1 cellular context compared by ENCODE assay signal in genomic region chr12:32561931-32562341, GRCh38.
TF ChIP-seq lines count a peak whose summit lies in the region.

No MANE protein-coding gene starts in this region.

TF ChIP-seq in IMR-90, 13 proteins besides CTCF, POLR2A, EP300 and RAD21 (continued from another document):
- no peak for TF ChIP-seq USF2 (IDR thresholded peaks at IDR 0.05; ENCODE audit: low read depth, low read length)
- TF ChIP-seq ELK1 (IDR thresholded peaks at IDR 0.05; ENCODE audit: borderline replicate concordance, low read depth, low read length) = no peak
- no peak for TF ChIP-seq CHD1 (IDR thresholded peaks at IDR 0.05; ENCODE audit: low read depth, low read length)
- TF ChIP-seq SMC3 (IDR thresholded peaks at IDR 0.05; ENCODE audit: low read depth, low read length) = no peak
- TF ChIP-seq RCOR1 (IDR thresholded peaks at IDR 0.05; ENCODE audit: insufficient replicate concordance, low read length) = no peak
- no peak for TF ChIP-seq MAZ (IDR thresholded peaks at IDR 0.05; ENCODE audit: borderline replicate concordance, low read depth, low read length)
- no peak for TF ChIP-seq CEBPB (IDR thresholded peaks at IDR 0.05; ENCODE audit: low read depth, low read length)
- TF ChIP-seq MXI1 (IDR thresholded peaks at IDR 0.05; ENCODE audit: borderline replicate concordance, low read depth, low read length) = no peak
- TF ChIP-seq BHLHE40 (IDR thresholded peaks at IDR 0.05; ENCODE audit: low read depth, low read length) = no peak
- no peak for TF ChIP-seq MAFK (IDR thresholded peaks at IDR 0.05; ENCODE audit: low read depth, low read length)
